Comparison of ENCODE assay signal across 21 cellular contexts in genomic region chr20:12113075-12113467, GRCh38.
DNase-seq lines count a peak whose midpoint lies in the region; TF ChIP-seq lines count a peak whose summit lies in the region.
"Had no signal": no experiment of that assay in that cellular context is flagged by ENCODE, and none has a peak within 500 bp of the region (broad histone marks: within the 10 kb centered on the region; RNA-seq: fewer than 3 reads in every experiment).

No MANE protein-coding gene starts in this region.

- no peaks in the 10 kb centered on the region for H3K36me3 ChIP-seq in MM.1S (replicated peaks; ENCODE audit: insufficient read depth, low read length)
- H3K36me3 ChIP-seq in mammary epithelial cell (ENCODE audit: insufficient read depth, low read length): no peaks in the 10 kb centered on the region
- no peaks in the 10 kb centered on the region for H3K36me3 ChIP-seq in hepatocyte (replicated peaks; ENCODE audit: insufficient read depth, low read depth)

- H3K4me2 ChIP-seq in MM.1S (ENCODE audit: low read depth, low read length) (peak overlapping the region; percentile 73), mammary epithelial cell (ENCODE audit: insufficient read depth, low read depth, low read length) (peak overlapping the region; percentile 50), hepatocyte (no peak overlapping the region)
- H3K4me2 ChIP-seq: PC-9 had no signal

- H3K9me2 ChIP-seq in MM.1S (replicated peaks; ENCODE audit: insufficient read depth, low read length): no peaks in the 10 kb centered on the region
- H3K9me2 ChIP-seq in hepatocyte (replicated peaks; ENCODE audit: insufficient read depth): no peaks in the 10 kb centered on the region

- in situ Hi-C loops in mammary epithelial cell (cut with MboI; ENCODE audit: low sequenced_read_pairs in 2 of 2): no loop called here

- H3K27ac ChIP-seq in MM.1S (ENCODE audit: low read length) (peak overlapping the region; percentile 87), mammary epithelial cell (ENCODE audit: insufficient read depth, low read depth, low read length) (no peak overlapping the region), hepatocyte (peak overlapping the region; percentile 37)
- H3K27ac ChIP-seq: C4-2B, GM23248, PC-9 had no signal

- H3K9ac ChIP-seq in MM.1S (ENCODE audit: low read length) (peak overlapping the region; percentile 49), mammary epithelial cell (ENCODE audit: insufficient read depth, low read length) (no peak overlapping the region)
- H3K9ac ChIP-seq: GM23248 had no signal

- intact Hi-C loops in Calu3 (cut with micrococcal nuclease; ENCODE audit: unreplicated experiment) (loop anchor here (1.0 to 10.0 kb wide), 4 partner anchors 39 to 198 kb away; partner anchors contain the start of gene BTBD3), mammary epithelial cell (cut with micrococcal nuclease) (no loop called here)

- no peaks in the 10 kb centered on the region for H3K27me3 ChIP-seq in MM.1S (replicated peaks; ENCODE audit: insufficient read depth, low read length)
- no peaks in the 10 kb centered on the region for H3K27me3 ChIP-seq in mammary epithelial cell (ENCODE audit: insufficient read depth, low read length)
- H3K27me3 ChIP-seq in hepatocyte: no peaks in the 10 kb centered on the region

- peaks cover 26% of the 10 kb centered on the region for H3F3A ChIP-seq in MM.1S (ENCODE audit: insufficient read depth, low read length)

- peaks cover 35% of the 10 kb centered on the region for H3K4me1 Mint-ChIP-seq in Calu3 (ENCODE audit: low read depth, unreplicated experiment)
- H3K4me1 Mint-ChIP-seq: IgD-negative memory B cell had no signal

- dilution Hi-C loops in mammary epithelial cell (cut with HindIII; ENCODE audit: low sequenced_read_pairs): no loop called here

- no peak overlapping the region for H3K4me3 Mint-ChIP-seq in Calu3 (ENCODE audit: low read depth, unreplicated experiment)
- H3K4me3 Mint-ChIP-seq: CD8-positive, alpha-beta T cell; IgD-negative memory B cell had no signal

- H3K36me3 Mint-ChIP-seq in Calu3 (ENCODE audit: insufficient read depth, unreplicated experiment): no peaks in the 10 kb centered on the region
- H3K36me3 Mint-ChIP-seq: CD8-positive, alpha-beta T cell; IgD-negative memory B cell had no signal

- TF ChIP-seq CTCF in Calu3 (IDR thresholded peaks at IDR 0.05; ENCODE audit: unreplicated experiment): no peak
- TF ChIP-seq CTCF in MM.1S (IDR thresholded peaks at IDR 0.05; ENCODE audit: low read length): no peak
- no peak for TF ChIP-seq CTCF in mammary epithelial cell (conservative IDR thresholded peaks at IDR 0.05 in 1 of 2, IDR thresholded peaks at IDR 0.05 in 1 of 2; ENCODE audit: extremely low read depth in 1 of 2, insufficient read depth in 1 of 2, low read depth in 1 of 2, low read length in 2 of 2)
- TF ChIP-seq CTCF in hepatocyte (IDR thresholded peaks at IDR 0.05; ENCODE audit: poor library complexity): no peak

- WGBS in mammary epithelial cell (ENCODE audit: low coverage, missing lambda C conversion rate): 57% methylated on average over 3 of the region's 3 CpGs
- 95% methylated on average over 3 of the region's 3 CpGs for WGBS in hepatocyte (ENCODE audit: low lambda C conversion rate, missing lambda C conversion rate)

- H3K9me3 ChIP-seq in MM.1S (replicated peaks; ENCODE audit: insufficient read depth, low read length) (no peaks in the 10 kb centered on the region), mammary epithelial cell (replicated peaks; ENCODE audit: insufficient read depth, low read length) (no peaks in the 10 kb centered on the region), hepatocyte (ENCODE audit: low read depth) (no peaks in the 10 kb centered on the region)

- no peaks in the 10 kb centered on the region for H3K79me2 ChIP-seq in MM.1S (ENCODE audit: low read length)
- H3K79me2 ChIP-seq in mammary epithelial cell (ENCODE audit: insufficient read depth, low read length): no peaks in the 10 kb centered on the region
- H3K79me2 ChIP-seq in hepatocyte: no peaks in the 10 kb centered on the region

- H3K27ac Mint-ChIP-seq in Calu3 (ENCODE audit: unreplicated experiment): peak overlapping the region; percentile 78
- H3K27ac Mint-ChIP-seq: CD8-positive, alpha-beta T cell; IgD-negative memory B cell had no signal

- DNase-seq in Calu3 (no peak), MM.1S (no peak), mammary epithelial cell (no peak), hepatocyte (ENCODE audit: low spot score) (no peak), GDM1 (lab: John Stamatoyannopoulos, UW) (no peak), cerebellar cortex (ENCODE audit: low spot score) (no peak), D341Med (ENCODE audit: low spot score) (no peak)
- DNase-seq: CD8-positive, alpha-beta T cell; DND-41; GM23248; H7; NCI-H1105; NCI-H1436 treated with DMSO at 0.1 percent for 48 hours; NCI-H187 treated with DMSO at 0.1 percent for 48 hours; NCI-H524; NCI-H748 treated with DMSO at 0.1 percent for 48 hours; SHP77; T-helper 1 cell had no signal

- H3K9me3 Mint-ChIP-seq in Calu3 (ENCODE audit: low read depth, unreplicated experiment): no peaks in the 10 kb centered on the region

- peaks cover 58% of the 10 kb centered on the region for H3K4me1 ChIP-seq in MM.1S (ENCODE audit: low read length)
- H3K4me1 ChIP-seq in mammary epithelial cell (ENCODE audit: insufficient read depth, low read length): peaks cover 19% of the 10 kb centered on the region
- H3K4me1 ChIP-seq in hepatocyte (ENCODE audit: insufficient read depth): peaks cover 3% of the 10 kb centered on the region

- BruUV-seq in Calu3 (replicated peaks; lab: Mats Ljungman, UMichigan) (no TSS peak), mammary epithelial cell (replicated peaks; lab: Mats Ljungman, UMichigan) (no TSS peak)

- H3K4me3 ChIP-seq in MM.1S (ENCODE audit: low read length) (peak overlapping the region; percentile 34; the same call in 1 of the 2 replicates), mammary epithelial cell (replicated peaks in 1 of 3; ENCODE audit: insufficient read depth in 1 of 3, low read depth in 2 of 3, low read length in 3 of 3) (no peak overlapping the region), hepatocyte (no peak overlapping the region)
- H3K4me3 ChIP-seq: GM23248, PC-9 had no signal

- CTCF ChIA-PET in Calu3 (lab: Charles Lee) (interaction anchor here (0.6 kb wide), 2 partner anchors 58 to 435 kb away, joined by 4 to 5 read pairs; no protein-coding TSS in a partner anchor), mammary epithelial cell (lab: Charles Lee; ENCODE audit: low non-redundant PET) (no interaction called here)

- H4K20me1 ChIP-seq in MM.1S (ENCODE audit: insufficient read depth, low read length) (no peaks in the 10 kb centered on the region), mammary epithelial cell (ENCODE audit: insufficient read depth, low read length) (no peaks in the 10 kb centered on the region), hepatocyte (ENCODE audit: insufficient read depth, poor library complexity, severe bottlenecking) (no peaks in the 10 kb centered on the region)

- no peaks in the 10 kb centered on the region for H3K27me3 Mint-ChIP-seq in Calu3 (ENCODE audit: unreplicated experiment)
- H3K27me3 Mint-ChIP-seq: IgD-negative memory B cell had no signal

- H2AFZ ChIP-seq in MM.1S (ENCODE audit: low read length): no peak overlapping the region
- peak overlapping the region; percentile 47 for H2AFZ ChIP-seq in mammary epithelial cell (ENCODE audit: low read depth, low read length)
- no peak overlapping the region for H2AFZ ChIP-seq in hepatocyte
- H2AFZ ChIP-seq: GM23248 had no signal
